ENCODE assay signal across 10 cellular contexts in genomic region chr9:35774907-35775635, GRCh38. TPM values are rescaled to one million over a fixed set of nuclear protein-coding genes. Genes with fewer than 3 reads are reported as not detected.
DNase-seq lines count a peak whose midpoint lies in the region; ATAC-seq and TF ChIP-seq lines count a peak whose summit lies in the region.
"Had no signal": no experiment of that assay in that cellular context is flagged by ENCODE, and none has a peak within 500 bp of the region (broad histone marks: within the 10 kb centered on the region; RNA-seq: fewer than 3 reads in every experiment).

No MANE protein-coding gene starts in this region.

- TF ChIP-seq POLR2A in lower leg skin (IDR thresholded peaks at IDR 0.05) = no peak

- no peaks in the 10 kb centered on the region for H4K20me1 ChIP-seq in MM.1S (ENCODE audit: insufficient read depth, low read length)

- H3K27me3 ChIP-seq in MM.1S (replicated peaks; ENCODE audit: insufficient read depth, low read length) = no peaks in the 10 kb centered on the region

- no peak overlapping the region for H2AFZ ChIP-seq in MM.1S (ENCODE audit: low read length)

- H3K9me3 ChIP-seq in MM.1S (replicated peaks; ENCODE audit: insufficient read depth, low read length) = no peaks in the 10 kb centered on the region

- no peaks in the 10 kb centered on the region for H3F3A ChIP-seq in MM.1S (ENCODE audit: insufficient read depth, low read length)

- H3K36me3 Mint-ChIP-seq in dendritic cell treated with granulocyte-macrophage colony-stimulating factor and Interleukin-4, amounts not matched to agents 40 ng/mL and 50 ng/mL, for 4 days (ENCODE audit: low read depth) = no peaks in the 10 kb centered on the region
- no peaks in the 10 kb centered on the region for H3K36me3 Mint-ChIP-seq in nephron (ENCODE audit: low read depth)
- H3K36me3 Mint-ChIP-seq in natural killer cell treated with Interleukin-12 subunit alpha and Interleukin-12 subunit beta and Interleukin-15 and Interleukin-18, amount 100 ng/mL, for 72 hours = no peaks in the 10 kb centered on the region

- no peaks in the 10 kb centered on the region for H3K79me2 ChIP-seq in MM.1S (ENCODE audit: low read length)

- H3K36me3 ChIP-seq in MM.1S (replicated peaks; ENCODE audit: insufficient read depth, low read length) = no peaks in the 10 kb centered on the region

- H3K4me3 Mint-ChIP-seq in dendritic cell treated with granulocyte-macrophage colony-stimulating factor and Interleukin-4, amounts not matched to agents 40 ng/mL and 50 ng/mL, for 4 days = no peak overlapping the region
- no peak overlapping the region for H3K4me3 Mint-ChIP-seq in nephron
- H3K4me3 Mint-ChIP-seq in natural killer cell treated with Interleukin-12 subunit alpha and Interleukin-12 subunit beta and Interleukin-15 and Interleukin-18, amount 100 ng/mL, for 72 hours = no peak overlapping the region

- no peak overlapping the region for H3K4me2 ChIP-seq in MM.1S (ENCODE audit: low read depth, low read length)

- peaks cover 1% of the 10 kb centered on the region for H3K27me3 Mint-ChIP-seq in dendritic cell treated with granulocyte-macrophage colony-stimulating factor and Interleukin-4, amounts not matched to agents 40 ng/mL and 50 ng/mL, for 4 days
- H3K27me3 Mint-ChIP-seq in nephron (ENCODE audit: low read depth) = peaks cover 4% of the 10 kb centered on the region
- H3K27me3 Mint-ChIP-seq in natural killer cell treated with Interleukin-12 subunit alpha and Interleukin-12 subunit beta and Interleukin-15 and Interleukin-18, amount 100 ng/mL, for 72 hours = no peaks in the 10 kb centered on the region

- TF ChIP-seq CTCF in nephron (IDR thresholded peaks at IDR 0.05; ENCODE audit: unreplicated experiment in 3 of 3) = no peak
- TF ChIP-seq CTCF in lower leg skin (IDR thresholded peaks at IDR 0.05) = no peak
- no peak for TF ChIP-seq CTCF in MM.1S (IDR thresholded peaks at IDR 0.05; ENCODE audit: low read length)

- 66 to 68% methylated on average over 7 of the region's 7 CpGs for WGBS in lower leg skin, 2 donors

- no peak for ATAC-seq in natural killer cell treated with Interleukin-12 subunit alpha and Interleukin-12 subunit beta and Interleukin-15 and Interleukin-18, amount 100 ng/mL, for 72 hours

- peaks cover 17% of the 10 kb centered on the region for H3K4me1 Mint-ChIP-seq in dendritic cell treated with granulocyte-macrophage colony-stimulating factor and Interleukin-4, amounts not matched to agents 40 ng/mL and 50 ng/mL, for 4 days (ENCODE audit: low read depth)
- peaks cover 16% of the 10 kb centered on the region for H3K4me1 Mint-ChIP-seq in nephron
- no peaks in the 10 kb centered on the region for H3K4me1 Mint-ChIP-seq in natural killer cell treated with Interleukin-12 subunit alpha and Interleukin-12 subunit beta and Interleukin-15 and Interleukin-18, amount 100 ng/mL, for 72 hours (ENCODE audit: low read depth in 2 of 2)

- H3K9me2 ChIP-seq in MM.1S (replicated peaks; ENCODE audit: insufficient read depth, low read length) = no peaks in the 10 kb centered on the region

- H3K4me3 ChIP-seq in lower leg skin (ENCODE audit: low read depth, poor library complexity, severe bottlenecking) (no peak overlapping the region), MM.1S (ENCODE audit: low read length) (no peak overlapping the region)

- H3K27ac ChIP-seq in MM.1S (ENCODE audit: low read length) = no peak overlapping the region

- no peaks in the 10 kb centered on the region for H3K4me1 ChIP-seq in MM.1S (ENCODE audit: low read length)

- no peaks in the 10 kb centered on the region for H3K9me3 Mint-ChIP-seq in dendritic cell treated with granulocyte-macrophage colony-stimulating factor and Interleukin-4, amounts not matched to agents 40 ng/mL and 50 ng/mL, for 4 days
- H3K9me3 Mint-ChIP-seq in nephron = no peaks in the 10 kb centered on the region
- H3K9me3 Mint-ChIP-seq in natural killer cell treated with Interleukin-12 subunit alpha and Interleukin-12 subunit beta and Interleukin-15 and Interleukin-18, amount 100 ng/mL, for 72 hours = no peaks in the 10 kb centered on the region

- DNase-seq in DMS153 treated with DMSO at 0.1 percent for 48 hours (lab: John Stamatoyannopoulos, UW; ENCODE audit: unreplicated experiment) (peak; percentile 39), NCI-H1092 treated with DMSO at 0.1 percent for 48 hours (lab: John Stamatoyannopoulos, UW) (peak; percentile 79), lower leg skin (ENCODE audit: low spot score in 2 of 2) (no peak), DMS114 treated with DMSO at 0.1 percent for 48 hours (lab: John Stamatoyannopoulos, UW; ENCODE audit: unreplicated experiment) (no peak), MM.1S (no peak)
- DNase-seq in natural killer cell treated with Interleukin-12 subunit alpha and Interleukin-12 subunit beta and Interleukin-15 and Interleukin-18, amount 100 ng/mL, for 72 hours (ENCODE audit: low spot score) = no peak
- DNase-seq: stimulated activated naive CD8-positive, alpha-beta T cell treated with anti-CD3 and anti-CD28 coated beads, Interleukin-15, Interleukin-2, amounts not matched to agents 100 U/mL and 50 U/mL, for 24 hours; SW 1271 had no signal

- no peak overlapping the region for H3K9ac ChIP-seq in MM.1S (ENCODE audit: low read length)

- H3K27ac Mint-ChIP-seq in dendritic cell treated with granulocyte-macrophage colony-stimulating factor and Interleukin-4, amounts not matched to agents 40 ng/mL and 50 ng/mL, for 4 days = peak overlapping the region; percentile 68
- peak overlapping the region; percentile 71 to 74 (median 74) for H3K27ac Mint-ChIP-seq in nephron
- no peak overlapping the region for H3K27ac Mint-ChIP-seq in natural killer cell treated with Interleukin-12 subunit alpha and Interleukin-12 subunit beta and Interleukin-15 and Interleukin-18, amount 100 ng/mL, for 72 hours

- intact Hi-C loops in dendritic cell treated with granulocyte-macrophage colony-stimulating factor and Interleukin-4, amounts not matched to agents 40 ng/mL and 50 ng/mL, for 4 days (cut with micrococcal nuclease) = no loop called here
- intact Hi-C loops in lower leg skin (cut with DNase I; ENCODE audit: low total_unique reads) = no loop called here

RNA-seq across cellular contexts. Expression of gene NPR2, which starts 16.3 kb away (rescaled TPM):
- total RNA-seq in lower leg skin = 10 to 100 TPM; 12.2 to 20.4 (median 18.8) TPM
- total RNA-seq in natural killer cell treated with Interleukin-12 subunit alpha and Interleukin-12 subunit beta and Interleukin-15 and Interleukin-18, amount 100 ng/mL, for 72 hours = 10 to 100 TPM in 1 of 2 donors, 1 to 10 TPM in 1; 5.0 to 11.3 TPM

RNA-seq across cellular contexts. Expression of gene MSMP, which starts 21.0 kb away (rescaled TPM):
- 1 to 10 TPM in 1 of 4 donors, under 1 TPM in 1, not detected in 2; 0.55 to 2.8 TPM for total RNA-seq in lower leg skin
- total RNA-seq in natural killer cell treated with Interleukin-12 subunit alpha and Interleukin-12 subunit beta and Interleukin-15 and Interleukin-18, amount 100 ng/mL, for 72 hours = not detected

RNA-seq across cellular contexts. Expression of gene RGP1, which starts 26.0 kb away (rescaled TPM):
- total RNA-seq in lower leg skin = 10 to 100 TPM; 17.1 to 26.4 (median 22.1) TPM
- total RNA-seq in natural killer cell treated with Interleukin-12 subunit alpha and Interleukin-12 subunit beta and Interleukin-15 and Interleukin-18, amount 100 ng/mL, for 72 hours = 10 to 100 TPM; 17.9 to 19.6 TPM

RNA-seq across cellular contexts. Expression of gene GBA2, which starts 26.0 kb away (rescaled TPM):
- total RNA-seq in lower leg skin = 10 to 100 TPM; 53.7 to 83.3 (median 65.0) TPM
- total RNA-seq in natural killer cell treated with Interleukin-12 subunit alpha and Interleukin-12 subunit beta and Interleukin-15 and Interleukin-18, amount 100 ng/mL, for 72 hours = 10 to 100 TPM; 68.4 to 81.4 TPM

RNA-seq across cellular contexts. Expression of gene SPAG8, which starts 37.0 kb away (rescaled TPM):
- total RNA-seq in lower leg skin = under 1 TPM in 2 of 4 donors, not detected in 2; 0.29 to 0.42 TPM
- 1 to 10 TPM in 1 of 2 donors, under 1 TPM in 1; 0.19 to 1.6 TPM for total RNA-seq in natural killer cell treated with Interleukin-12 subunit alpha and Interleukin-12 subunit beta and Interleukin-15 and Interleukin-18, amount 100 ng/mL, for 72 hours

Comparison
In these comparisons a context has a peak if more than half of its experiments do, and no peak if none do; other contexts are left out.
1. DNase-seq: peak in DMS153 treated with DMSO at 0.1 percent for 48 hours (single experiment) and NCI-H1092 treated with DMSO at 0.1 percent for 48 hours (single experiment); none in lower leg skin (0 of 2), DMS114 treated with DMSO at 0.1 percent for 48 hours (single experiment), natural killer cell treated with Interleukin-12 subunit alpha and Interleukin-12 subunit beta and Interleukin-15 and Interleukin-18, amount 100 ng/mL, for 72 hours (single experiment) and MM.1S (single experiment).
2. H3K27ac Mint-ChIP-seq: peak in dendritic cell treated with granulocyte-macrophage colony-stimulating factor and Interleukin-4, amounts not matched to agents 40 ng/mL and 50 ng/mL, for 4 days (single experiment) and nephron (3 of 3); none in natural killer cell treated with Interleukin-12 subunit alpha and Interleukin-12 subunit beta and Interleukin-15 and Interleukin-18, amount 100 ng/mL, for 72 hours (0 of 2).